8 cellular contexts compared by ENCODE assay signal in genomic region chr1:206769331-206769731, GRCh38. TPM values are rescaled to one million over a fixed set of nuclear protein-coding genes. Genes with fewer than 3 reads are reported as not detected.
DNase-seq lines count a peak whose midpoint lies in the region; ATAC-seq and TF ChIP-seq lines count a peak whose summit lies in the region.

No MANE protein-coding gene starts in this region.

- H3K36me3 Mint-ChIP-seq in CD4-positive, alpha-beta memory T cell: no peaks in the 10 kb centered on the region

- peak; percentile 45 to 69 (median 46) for DNase-seq in CD4-positive, alpha-beta memory T cell
- DNase-seq in activated naive CD8-positive, alpha-beta T cell treated with anti-CD3 and anti-CD28 coated beads, Interleukin-2, amount 50 U/mL, for 16 hours (ENCODE audit: low read depth, low spot score): peak; percentile 17
- DNase-seq in prostate gland (ENCODE audit: low spot score) (no peak), NCI-H774 (lab: John Stamatoyannopoulos, UW) (no peak), NCI-H2196 treated with DMSO at 0.1 percent for 48 hours (lab: John Stamatoyannopoulos, UW; ENCODE audit: unreplicated experiment) (no peak), amniotic stem cell (lab: John Stamatoyannopoulos, UW) (no peak)

- no peaks in the 10 kb centered on the region for H3K27me3 Mint-ChIP-seq in CD4-positive, alpha-beta memory T cell

- CTCF ChIA-PET in CD4-positive, alpha-beta memory T cell (lab: Charles Lee; ENCODE audit: partially characterized antibody): interaction anchor here (0.9 to 9.0 kb wide), 12 partner anchors 8 to 163 kb away, joined by 3 to 91 read pairs (median 4); no protein-coding TSS in a partner anchor

- POLR2A ChIA-PET in CD4-positive, alpha-beta memory T cell (lab: Charles Lee; ENCODE audit: partially characterized antibody): interaction anchor here (0.6 to 12.6 kb wide), 8 partner anchors 11 to 43 kb away, joined by 3 to 141 read pairs (median 34); no protein-coding TSS in a partner anchor

- no peak for TF ChIP-seq CTCF in prostate gland (IDR thresholded peaks at IDR 0.05)

- peak overlapping the region; percentile 12 for H3K27ac ChIP-seq in CD4-positive, alpha-beta memory T cell (ENCODE audit: low read depth, low read length)
- H3K27ac ChIP-seq in prostate gland: no peak overlapping the region

- H3K9me3 Mint-ChIP-seq in CD4-positive, alpha-beta memory T cell: no peaks in the 10 kb centered on the region

- H3K4me3 ChIP-seq in CD4-positive, alpha-beta memory T cell (ENCODE audit: low read length in 2 of 2): peak overlapping the region in 1 of 2 donors; percentile 16
- no peak overlapping the region for H3K4me3 ChIP-seq in prostate gland

- intact Hi-C loops in CD4-positive, alpha-beta memory T cell (cut with micrococcal nuclease): no loop called here
- intact Hi-C loops in prostate gland (cut with DNase I): no loop called here

- ATAC-seq in GM19452 (IDR thresholded peaks at IDR 0.05; ENCODE audit: unreplicated experiment): peak; percentile 62
- peak; percentile 58 for ATAC-seq in HG03439 (IDR thresholded peaks at IDR 0.05; ENCODE audit: unreplicated experiment)

- H3K4me1 ChIP-seq in CD4-positive, alpha-beta memory T cell (ENCODE audit: insufficient read depth, low read length): peaks cover 84% of the 10 kb centered on the region
- no peaks in the 10 kb centered on the region for H3K4me1 ChIP-seq in prostate gland (replicated peaks)

- H3K27me3 ChIP-seq in CD4-positive, alpha-beta memory T cell (ENCODE audit: insufficient read depth, low read length): no peaks in the 10 kb centered on the region
- H3K27me3 ChIP-seq in prostate gland (replicated peaks; ENCODE audit: insufficient read depth): no peaks in the 10 kb centered on the region

- peaks cover 60 to 88% (median 75%) of the 10 kb centered on the region in 4 donors for H3K4me1 Mint-ChIP-seq in CD4-positive, alpha-beta memory T cell

- WGBS in prostate gland: 75% methylated on average over 6 of the region's 6 CpGs

- H3K9me3 ChIP-seq in CD4-positive, alpha-beta memory T cell (ENCODE audit: control insufficient read depth in 1 of 2, low read length in 2 of 2): no peaks in the 10 kb centered on the region
- no peaks in the 10 kb centered on the region for H3K9me3 ChIP-seq in prostate gland

- H3K36me3 ChIP-seq in CD4-positive, alpha-beta memory T cell (ENCODE audit: insufficient read depth, low read length): no peaks in the 10 kb centered on the region
- no peaks in the 10 kb centered on the region for H3K36me3 ChIP-seq in prostate gland

- H3K4me3 Mint-ChIP-seq in CD4-positive, alpha-beta memory T cell: peak overlapping the region; percentile 64 to 85 (median 68)

- TF ChIP-seq POLR2A in prostate gland (IDR thresholded peaks at IDR 0.05): no peak

- H3K27ac Mint-ChIP-seq in CD4-positive, alpha-beta memory T cell: peak overlapping the region; percentile 68 to 90 (median 86)

RNA-seq across cellular contexts. Expression of gene IL19, which starts 1.2 kb away (rescaled TPM):
- total RNA-seq in CD4-positive, alpha-beta memory T cell: not detected
- polyA plus RNA-seq in CD4-positive, alpha-beta memory T cell: not detected
- total RNA-seq in prostate gland: not detected

RNA-seq across cellular contexts. Expression of gene IL10, which starts 3.0 kb away (rescaled TPM):
- under 1 TPM; 0.28 to 0.32 TPM for total RNA-seq in CD4-positive, alpha-beta memory T cell
- under 1 TPM; 0.11 to 0.34 TPM for polyA plus RNA-seq in CD4-positive, alpha-beta memory T cell
- total RNA-seq in prostate gland: not detected

Comparison
In these comparisons a context has a peak if more than half of its experiments do, and no peak if none do; other contexts are left out.
1. DNase-seq: peak in CD4-positive, alpha-beta memory T cell (5 of 5) and activated naive CD8-positive, alpha-beta T cell treated with anti-CD3 and anti-CD28 coated beads, Interleukin-2, amount 50 U/mL, for 16 hours (single experiment); none in prostate gland (single experiment), NCI-H774 (single experiment), NCI-H2196 treated with DMSO at 0.1 percent for 48 hours (single experiment) and amniotic stem cell (single experiment).